In genomic region chr6:152769993-152770392, GRCh38 we compare ENCODE assay signal across 26 cellular contexts. TPM values are rescaled to one million over a fixed set of nuclear protein-coding genes. Genes with fewer than 3 reads are reported as not detected.
DNase-seq lines count a peak whose midpoint lies in the region; ATAC-seq, FAIRE-seq and TF ChIP-seq lines count a peak whose summit lies in the region.
"Had no signal": no experiment of that assay in that cellular context is flagged by ENCODE, and none has a peak within 500 bp of the region (broad histone marks: within the 10 kb centered on the region; RNA-seq: fewer than 3 reads in every experiment).

No MANE protein-coding gene starts in this region.

- ATAC-seq in HepG2: no peak
- peak; percentile 43 for ATAC-seq in stimulated activated effector memory CD8-positive, alpha-beta T cell treated with anti-CD3 and anti-CD28 coated beads, Interleukin-12 subunit alpha, Interleukin-12 subunit beta, amount 100 ng/mL, for 72 hours
- ATAC-seq: A549 had no signal

- H3K27ac ChIP-seq in liver (ENCODE audit: low read depth in 1 of 2, low read length in 2 of 2): no peak overlapping the region
- H3K27ac ChIP-seq in HepG2 (ENCODE audit: extremely low read length, insufficient read depth, low read length): no peak overlapping the region
- no peak overlapping the region for H3K27ac ChIP-seq in endodermal cell (ENCODE audit: low read depth, low read length)
- H3K27ac ChIP-seq: 22Rv1, A549, BLaER1 had no signal

- no peak overlapping the region for H3K4me2 ChIP-seq in HepG2 (ENCODE audit: low read depth, low read length)
- H3K4me2 ChIP-seq: A549, BLaER1 had no signal

- H3K9me3 ChIP-seq in liver (ENCODE audit: control insufficient read depth in 4 of 4, low read length in 3 of 4) (no peaks in the 10 kb centered on the region), HepG2 (ENCODE audit: low read length) (no peaks in the 10 kb centered on the region), endodermal cell (ENCODE audit: control insufficient read depth, low read length) (no peaks in the 10 kb centered on the region)
- H3K9me3 ChIP-seq: A549, BE2C, BLaER1 had no signal

- no peaks in the 10 kb centered on the region for H3K36me3 Mint-ChIP-seq in stimulated activated effector memory CD8-positive, alpha-beta T cell treated with anti-CD3 and anti-CD28 coated beads, Interleukin-12 subunit alpha, Interleukin-12 subunit beta, amount 100 ng/mL, for 72 hours
- no peaks in the 10 kb centered on the region for H3K36me3 Mint-ChIP-seq in endodermal cell (ENCODE audit: low read depth)
- H3K36me3 Mint-ChIP-seq: CD14-positive monocyte; CD4-positive, alpha-beta memory T cell; CD4-positive, CD25-positive, alpha-beta regulatory T cell; CD8-positive, alpha-beta memory T cell had no signal

- H3K9ac ChIP-seq in liver (ENCODE audit: low read depth in 1 of 2, low read length in 2 of 2) (no peak overlapping the region), HepG2 (ENCODE audit: insufficient read depth, low read depth, low read length) (no peak overlapping the region), endodermal cell (ENCODE audit: extremely low read depth, low read length, poor library complexity, severe bottlenecking) (no peak overlapping the region)
- H3K9ac ChIP-seq: BLaER1 had no signal

- no peak overlapping the region for H3K4me3 Mint-ChIP-seq in stimulated activated effector memory CD8-positive, alpha-beta T cell treated with anti-CD3 and anti-CD28 coated beads, Interleukin-12 subunit alpha, Interleukin-12 subunit beta, amount 100 ng/mL, for 72 hours
- H3K4me3 Mint-ChIP-seq in endodermal cell: no peak overlapping the region
- H3K4me3 Mint-ChIP-seq: CD14-positive monocyte; CD4-positive, alpha-beta memory T cell; CD4-positive, CD25-positive, alpha-beta regulatory T cell; CD8-positive, alpha-beta memory T cell had no signal

- intact Hi-C loops in HepG2 (cut with micrococcal nuclease; ENCODE audit: unreplicated experiment): no loop called here

- CTCF ChIA-PET in HepG2 (lab: Yijun Ruan, JAX; ENCODE audit: low intra/inter-chr PET ratio, low total read pairs): no interaction called here

- no peak for TF ChIP-seq POLR2A in HepG2 (IDR thresholded peaks at IDR 0.05; ENCODE audit: insufficient read depth in 1 of 2, low read depth in 2 of 2, low read length in 2 of 2)

- no peaks in the 10 kb centered on the region for H3K4me1 Mint-ChIP-seq in stimulated activated effector memory CD8-positive, alpha-beta T cell treated with anti-CD3 and anti-CD28 coated beads, Interleukin-12 subunit alpha, Interleukin-12 subunit beta, amount 100 ng/mL, for 72 hours
- no peaks in the 10 kb centered on the region for H3K4me1 Mint-ChIP-seq in endodermal cell
- H3K4me1 Mint-ChIP-seq: CD14-positive monocyte; CD4-positive, alpha-beta memory T cell; CD4-positive, CD25-positive, alpha-beta regulatory T cell; CD8-positive, alpha-beta memory T cell had no signal

- POLR2A ChIA-PET in HepG2 (lab: Yijun Ruan, JAX): no interaction called here

- in situ Hi-C loops in HepG2 (cut with HindIII; ENCODE audit: extremely low pct_ligation_motif_present, low pct_unique_long_range_greater_than_20kb): no loop called here

- no peaks in the 10 kb centered on the region for H3K27me3 Mint-ChIP-seq in endodermal cell (ENCODE audit: insufficient read depth)
- H3K27me3 Mint-ChIP-seq: CD4-positive, alpha-beta memory T cell; CD4-positive, CD25-positive, alpha-beta regulatory T cell had no signal

- H3K27ac Mint-ChIP-seq in stimulated activated effector memory CD8-positive, alpha-beta T cell treated with anti-CD3 and anti-CD28 coated beads, Interleukin-12 subunit alpha, Interleukin-12 subunit beta, amount 100 ng/mL, for 72 hours: no peak overlapping the region
- H3K27ac Mint-ChIP-seq in endodermal cell: no peak overlapping the region
- H3K27ac Mint-ChIP-seq: CD14-positive monocyte; CD4-positive, alpha-beta memory T cell; CD4-positive, CD25-positive, alpha-beta regulatory T cell; CD8-positive, alpha-beta memory T cell had no signal

- H4K20me1 ChIP-seq in HepG2 (ENCODE audit: insufficient read depth, low read length): no peaks in the 10 kb centered on the region
- H4K20me1 ChIP-seq: BLaER1 had no signal

- BruUV-seq in HepG2 (replicated peaks; lab: Mats Ljungman, UMichigan): no TSS peak

- H2AFZ ChIP-seq in HepG2 (ENCODE audit: low read length): no peak overlapping the region

- no peaks in the 10 kb centered on the region for H3K79me2 ChIP-seq in HepG2 (ENCODE audit: insufficient read depth, low read length)

- TF ChIP-seq RAD21 in liver (IDR thresholded peaks at IDR 0.05) (no peak), HepG2 (CRISPR knock-in tag; IDR thresholded peaks at IDR 0.05) (no peak)

- DNase-seq in HepG2 (ENCODE audit: low spot score) (no peak), cerebellar nuclear complex (lab: John Stamatoyannopoulos, UW) (no peak), endodermal cell (no peak)
- DNase-seq in stimulated activated effector memory CD8-positive, alpha-beta T cell treated with anti-CD3 and anti-CD28 coated beads, Interleukin-12 subunit alpha, Interleukin-12 subunit beta, amount 100 ng/mL, for 72 hours (ENCODE audit: low spot score in 2 of 2): no peak
- DNase-seq: BE2C; C1 segment of cervical spinal cord; CD4-positive, alpha-beta memory T cell; CD4-positive, CD25-positive, alpha-beta regulatory T cell; CD8-positive, alpha-beta memory T cell; COR-L47; DMS 273 treated with DMSO at 0.1 percent for 48 hours; DMS153; DMS53; DMS79; DND-41; EL; GF-D8 had no signal

- H3K36me3 ChIP-seq in liver (ENCODE audit: control insufficient read depth in 4 of 4, insufficient read depth in 3 of 4, low read depth in 1 of 4, low read length in 3 of 4): no peaks in the 10 kb centered on the region
- H3K36me3 ChIP-seq in HepG2 (replicated peaks in 1 of 2; ENCODE audit: control insufficient read depth in 1 of 2, insufficient read depth in 2 of 2, low read length in 2 of 2): no peaks in the 10 kb centered on the region
- H3K36me3 ChIP-seq in endodermal cell (ENCODE audit: control insufficient read depth, insufficient read depth, low read length): no peaks in the 10 kb centered on the region
- H3K36me3 ChIP-seq: BE2C, BLaER1 had no signal

- WGBS in liver: 43% methylated on average over 2 of the region's 2 CpGs
- 0% methylated on average over 1 of the region's 2 CpGs for WGBS in HepG2 (ENCODE audit: low lambda C conversion rate)
- 90 to 100% methylated on average over 2 of the region's 2 CpGs for WGBS in endodermal cell (ENCODE audit: insufficient coverage in 1 of 2, insufficient read length in 1 of 2), 2 experiments

- H3K27me3 ChIP-seq in liver (ENCODE audit: control insufficient read depth in 4 of 4, insufficient read depth in 4 of 4, low read length in 3 of 4) (peaks cover 0 to 7% (median 0%) of the 10 kb centered on the region in 4 donors), HepG2 (ENCODE audit: control insufficient read depth in 1 of 2, insufficient read depth in 2 of 2, low read length in 2 of 2) (no peaks in the 10 kb centered on the region), endodermal cell (ENCODE audit: control insufficient read depth, insufficient read depth, low read length, poor library complexity, severe bottlenecking) (no peaks in the 10 kb centered on the region)
- H3K27me3 ChIP-seq: BE2C, BLaER1 had no signal

- TF ChIP-seq CTCF in liver (IDR thresholded peaks at IDR 0.05; ENCODE audit: low read depth, low read length, missing input control) (no peak), HepG2 (CRISPR knock-in tag; IDR thresholded peaks at IDR 0.05) (no peak), endodermal cell (conservative IDR thresholded peaks at IDR 0.05) (no peak)

- FAIRE-seq in HepG2 (lab: Jason Lieb, UNC): no peak
- FAIRE-seq: A549, GM12891, GM19239 had no signal

- H3K4me3 ChIP-seq in liver (ENCODE audit: low read depth in 1 of 3, low read length in 3 of 3) (no peak overlapping the region), HepG2 (replicated peaks in 1 of 3; ENCODE audit: insufficient read depth in 1 of 3, low read depth in 2 of 3, low read length in 3 of 3) (no peak overlapping the region), endodermal cell (ENCODE audit: low read length) (no peak overlapping the region)
- H3K4me3 ChIP-seq: A549, BLaER1 had no signal

- no peaks in the 10 kb centered on the region for H3K9me3 Mint-ChIP-seq in stimulated activated effector memory CD8-positive, alpha-beta T cell treated with anti-CD3 and anti-CD28 coated beads, Interleukin-12 subunit alpha, Interleukin-12 subunit beta, amount 100 ng/mL, for 72 hours
- no peaks in the 10 kb centered on the region for H3K9me3 Mint-ChIP-seq in endodermal cell
- H3K9me3 Mint-ChIP-seq: CD14-positive monocyte; CD4-positive, alpha-beta memory T cell; CD8-positive, alpha-beta memory T cell had no signal

- TF ChIP-seq EP300 in HepG2 (IDR thresholded peaks at IDR 0.05; ENCODE audit: low read depth in 2 of 2, low read length in 2 of 2): no peak
- no peak for TF ChIP-seq EP300 in HepG2 (CRISPR knock-in tag; IDR thresholded peaks at IDR 0.05; ENCODE audit: borderline replicate concordance)

- H3K4me1 ChIP-seq in liver (ENCODE audit: control insufficient read depth in 4 of 4, insufficient read depth in 4 of 4, low read length in 3 of 4): no peaks in the 10 kb centered on the region
- H3K4me1 ChIP-seq in HepG2 (ENCODE audit: insufficient read depth, low read length): no peaks in the 10 kb centered on the region
- H3K4me1 ChIP-seq in endodermal cell (ENCODE audit: control insufficient read depth, insufficient read depth, low read length): no peaks in the 10 kb centered on the region
- H3K4me1 ChIP-seq: A549, BLaER1 had no signal

RNA-seq across cellular contexts. Expression of gene VIP, which starts 19.4 kb away (rescaled TPM):
- under 1 TPM; 0.25 to 0.33 TPM for total RNA-seq in liver
- under 1 TPM; 0.09 to 0.71 TPM for polyA plus RNA-seq in liver
- total RNA-seq in HepG2 (2016; rRNA removed; fragmentation: Illumina TruSeq; extraction: Trizol): not detected in 2 replicates
- not detected in 2 replicates for total RNA-seq in HepG2 (2016; cell fraction: cytosol; rRNA removed; fragmentation: Illumina TruSeq; extraction: Trizol; ENCODE audit: low read depth)
- not detected in 2 replicates for total RNA-seq in HepG2 (2016; cell fraction: insoluble cytoplasmic fraction; rRNA removed; fragmentation: Illumina TruSeq; extraction: Trizol)
- not detected in 2 replicates for total RNA-seq in HepG2 (2016; cell fraction: membrane; rRNA removed; fragmentation: Illumina TruSeq; extraction: Trizol)
- not detected in 2 replicates for total RNA-seq in HepG2 (2016; cell fraction: nucleus; rRNA removed; fragmentation: Illumina TruSeq; extraction: Trizol)
- polyA plus RNA-seq in HepG2 (2011; rRNA removed): not detected in 2 replicates
- polyA plus RNA-seq in HepG2 (2011; cell fraction: cytosol; rRNA removed): not detected in 2 replicates
- polyA plus RNA-seq in HepG2 (2011; cell fraction: nucleus; rRNA removed): not detected in 2 replicates
- not detected in 2 replicates for polyA plus RNA-seq in HepG2 (2012)
- not detected in 2 replicates for polyA plus RNA-seq in HepG2 (2016; cell fraction: cytosol; fragmentation: Illumina TruSeq; extraction: Trizol; ENCODE audit: low read depth)
- polyA plus RNA-seq in HepG2 (2016; cell fraction: insoluble cytoplasmic fraction; fragmentation: Illumina TruSeq; extraction: Trizol; ENCODE audit: low read depth): not detected in 2 replicates
- polyA plus RNA-seq in HepG2 (2016; cell fraction: membrane; fragmentation: Illumina TruSeq; extraction: Trizol; ENCODE audit: low read depth): not detected in 2 replicates
- polyA plus RNA-seq in HepG2 (2016; cell fraction: nucleus; fragmentation: Illumina TruSeq; extraction: Trizol; ENCODE audit: insufficient read depth, low read depth): not detected in 2 replicates
- polyA minus RNA-seq in HepG2 (2011; rRNA and poly(A)+ RNA removed; ENCODE audit: low replicate concordance): not detected in 2 replicates
- polyA minus RNA-seq in HepG2 (2011; cell fraction: cytosol; rRNA and poly(A)+ RNA removed): not detected in 2 replicates
- polyA minus RNA-seq in HepG2 (2011; cell fraction: nucleus; rRNA and poly(A)+ RNA removed): not detected in 2 replicates
- not detected for total RNA-seq in endodermal cell
- polyA plus RNA-seq in endodermal cell (2013, experiment 1 of 2): 0.32 TPM
- 0.37 TPM for polyA plus RNA-seq in endodermal cell (2013, experiment 2 of 2)
- total RNA-seq: CD4-positive, alpha-beta memory T cell; CD4-positive, CD25-positive, alpha-beta regulatory T cell; CD8-positive, alpha-beta memory T cell; Daoy; G401 had no signal
- polyA plus RNA-seq: CD14-positive monocyte; CD4-positive, alpha-beta memory T cell; CD4-positive, CD25-positive, alpha-beta regulatory T cell; CD8-positive, alpha-beta memory T cell had no signal
